Comparison of ENCODE assay signal across 22 cellular contexts in genomic region chr17:81948635-81949378, GRCh38. TPM values are rescaled to one million over a fixed set of nuclear protein-coding genes. Genes with fewer than 3 reads are reported as not detected.
A peak's percentile ranks its signal among the peaks of the same experiment; 100 is the strongest.
DNase-seq lines count a peak whose midpoint lies in the region; ATAC-seq, FAIRE-seq and TF ChIP-seq lines count a peak whose summit lies in the region.
"Had no signal": no experiment of that assay in that cellular context is flagged by ENCODE, and none has a peak within 500 bp of the region (broad histone marks: within the 10 kb centered on the region; RNA-seq: fewer than 3 reads in every experiment).

No MANE protein-coding gene starts in this region.

- H3K9me3 ChIP-seq in heart left ventricle (no peaks in the 10 kb centered on the region), right atrium auricular region (no peaks in the 10 kb centered on the region), RWPE2 (ENCODE audit: severe bottlenecking) (no peaks in the 10 kb centered on the region), psoas muscle (no peaks in the 10 kb centered on the region)
- H3K9me3 ChIP-seq: BLaER1 treated with 17β-estradiol and CSF1 and Interleukin-3, amounts not matched to agents 10 nM and 100 nM; HAP-1; SJCRH30 had no signal

- ATAC-seq in heart left ventricle (peak in 3 of 4 donors; percentile 9 to 17 (median 15)), RWPE2 (ENCODE audit: low read depth) (no peak), psoas muscle (no peak), GM21619 (IDR thresholded peaks at IDR 0.05; ENCODE audit: unreplicated experiment) (no peak)
- ATAC-seq: CD8-positive, alpha-beta T cell; PC-3 had no signal

- H3K36me3 ChIP-seq in heart left ventricle (no peaks in the 10 kb centered on the region), right atrium auricular region (no peaks in the 10 kb centered on the region), RWPE2 (ENCODE audit: low read depth) (no peaks in the 10 kb centered on the region), psoas muscle (ENCODE audit: insufficient read depth in 1 of 2, low read depth in 1 of 2) (no peaks in the 10 kb centered on the region)
- H3K36me3 ChIP-seq: BLaER1 treated with 17β-estradiol and CSF1 and Interleukin-3, amounts not matched to agents 10 nM and 100 nM; HAP-1; SJCRH30 had no signal

- H3K4me3 ChIP-seq in heart left ventricle (no peak overlapping the region), right atrium auricular region (no peak overlapping the region), RWPE2 (ENCODE audit: severe bottlenecking) (no peak overlapping the region), psoas muscle (no peak overlapping the region)
- H3K4me3 ChIP-seq: BLaER1 treated with 17β-estradiol and CSF1 and Interleukin-3, amounts not matched to agents 10 nM and 100 nM; HAP-1; SJCRH30 had no signal

- 77 to 81% (median 80%) methylated on average over 11 to 17 of the region's 17 CpGs for WGBS in heart left ventricle, 4 donors
- WGBS in psoas muscle, 3 donors = 78 to 82% (median 80%) methylated on average over 16 to 17 of the region's 17 CpGs

- no peak for FAIRE-seq in H54 (lab: Jason Lieb, UNC)
- FAIRE-seq: D721Med had no signal

- no peak overlapping the region for H3K27ac ChIP-seq in heart left ventricle
- H3K27ac ChIP-seq in right atrium auricular region = no peak overlapping the region
- H3K27ac ChIP-seq in RWPE2 (ENCODE audit: poor library complexity, severe bottlenecking) = no peak overlapping the region
- H3K27ac ChIP-seq in psoas muscle = peak overlapping the region; percentile 43
- H3K27ac ChIP-seq: BLaER1 treated with 17β-estradiol and CSF1 and Interleukin-3, amounts not matched to agents 10 nM and 100 nM; HL-60; SJCRH30 had no signal

- DNase-seq in heart left ventricle (peak in 1 of 5 donors; percentile 44), right atrium auricular region (ENCODE audit: low spot score) (no peak), RWPE2 (ENCODE audit: low spot score) (peak; percentile 61), psoas muscle (no peak), iPS-NIHi11 (ENCODE audit: low spot score) (no peak), H54 (ENCODE audit: insufficient read length, low spot score) (no peak)
- DNase-seq: CD8-positive, alpha-beta T cell; DND-41; NCI-H1092 treated with DMSO at 0.1 percent for 48 hours; NCI-H146; NCI-H2029 treated with DMSO at 0.1 percent for 48 hours; PC-3; RPMI8226 had no signal

- intact Hi-C loops in heart left ventricle (cut with DNase I) (no loop called here), psoas muscle (cut with DNase I) (no loop called here)

- H3K27me3 ChIP-seq in heart left ventricle (peaks cover 0 to 7% (median 0%) of the 10 kb centered on the region in 9 donors), right atrium auricular region (no peaks in the 10 kb centered on the region), RWPE2 (ENCODE audit: insufficient read depth, poor library complexity, severe bottlenecking) (no peaks in the 10 kb centered on the region), psoas muscle (ENCODE audit: insufficient read depth in 3 of 3, low read length in 2 of 3) (no peaks in the 10 kb centered on the region)
- H3K27me3 ChIP-seq: BLaER1 treated with 17β-estradiol and CSF1 and Interleukin-3, amounts not matched to agents 10 nM and 100 nM had no signal

- H3K4me1 ChIP-seq in heart left ventricle = no peaks in the 10 kb centered on the region
- H3K4me1 ChIP-seq in right atrium auricular region = no peaks in the 10 kb centered on the region
- no peaks in the 10 kb centered on the region for H3K4me1 ChIP-seq in RWPE2 (ENCODE audit: insufficient read depth, poor library complexity, severe bottlenecking)
- H3K4me1 ChIP-seq in psoas muscle = peaks cover 7% of the 10 kb centered on the region
- H3K4me1 ChIP-seq: HAP-1 had no signal

- TF ChIP-seq POLR2A in heart left ventricle (IDR thresholded peaks at IDR 0.05) (no peak), H54 (IDR thresholded peaks at IDR 0.05; ENCODE audit: low read depth, low read length) (no peak)

- TF ChIP-seq CTCF in heart left ventricle (IDR thresholded peaks at IDR 0.05) (no peak), right atrium auricular region (IDR thresholded peaks at IDR 0.05) (no peak), RWPE2 (IDR thresholded peaks at IDR 0.05; ENCODE audit: poor library complexity, severe bottlenecking) (no peak), psoas muscle (IDR thresholded peaks at IDR 0.05) (no peak)

RNA-seq across cellular contexts. Expression of gene MYADML2, which starts 1.8 kb away (rescaled TPM):
- total RNA-seq in heart left ventricle = 10 to 100 TPM in 1 of 9 donors, 1 to 10 TPM in 7, under 1 TPM in 1; 0.31 to 11.2 (median 3.9) TPM
- polyA plus RNA-seq in heart left ventricle = 1 to 10 TPM in 1 of 2 donors, under 1 TPM in 1; 0.19 to 7.4 TPM
- 1 to 10 TPM in 1 of 2 donors, under 1 TPM in 1; 0.55 to 1.4 TPM for total RNA-seq in right atrium auricular region
- 10 to 100 TPM in 3 of 4 donors, 1 to 10 TPM in 1; 9.7 to 58.0 (median 13.4) TPM for total RNA-seq in psoas muscle
- 10 to 100 TPM in 1 of 3 donors, 1 to 10 TPM in 1, under 1 TPM in 1; 0.47 to 95.8 (median 9.1) TPM for polyA plus RNA-seq in psoas muscle
- total RNA-seq: A673; CD8-positive, alpha-beta T cell; G401; NCI-H460; PC-3 had no signal

RNA-seq across cellular contexts. Expression of gene PYCR1, which starts 11.7 kb away (rescaled TPM):
- total RNA-seq in heart left ventricle = 10 to 100 TPM in 2 of 9 donors, 1 to 10 TPM in 7; 1.8 to 12.2 (median 5.4) TPM
- polyA plus RNA-seq in heart left ventricle = 10 to 100 TPM in 1 of 2 donors, 1 to 10 TPM in 1; 3.4 to 30.7 TPM
- total RNA-seq in right atrium auricular region = 10 to 100 TPM in 1 of 2 donors, 1 to 10 TPM in 1; 8.3 to 10.2 TPM
- 10 to 100 TPM in 2 of 4 donors, 1 to 10 TPM in 2; 5.4 to 12.5 (median 9.5) TPM for total RNA-seq in psoas muscle
- 10 to 100 TPM in 2 of 3 donors, 1 to 10 TPM in 1; 8.3 to 23.2 (median 15.2) TPM for polyA plus RNA-seq in psoas muscle

RNA-seq across cellular contexts. Expression of gene NOTUM, which starts 12.2 kb away (rescaled TPM):
- total RNA-seq in heart left ventricle (1 to 10 TPM in 2 of 9 donors, under 1 TPM in 4, not detected in 3; 0.25 to 1.6 (median 0.54) TPM), right atrium auricular region (under 1 TPM in 1 of 2 donors, not detected in 1; 0.35 TPM), psoas muscle (1 to 10 TPM in 3 of 4 donors, under 1 TPM in 1; 0.92 to 1.9 (median 1.5) TPM)
- polyA plus RNA-seq in heart left ventricle (under 1 TPM; 0.53 to 0.80 TPM), psoas muscle (under 1 TPM; 0.25 to 0.48 (median 0.44) TPM)
- total RNA-seq: A673; CD8-positive, alpha-beta T cell; PC-3 had no signal

RNA-seq across cellular contexts. Expression of gene MAFG, which starts 21.3 kb away (rescaled TPM):
- total RNA-seq in heart left ventricle (10 to 100 TPM; 14.3 to 30.5 (median 18.0) TPM), right atrium auricular region (10 to 100 TPM; 21.8 to 26.5 TPM), psoas muscle (10 to 100 TPM; 43.1 to 74.2 (median 53.7) TPM)
- polyA plus RNA-seq in heart left ventricle (10 to 100 TPM; 10.2 to 23.6 TPM), psoas muscle (10 to 100 TPM; 21.6 to 73.7 (median 26.6) TPM)

RNA-seq across cellular contexts. Expression of gene ASPSCR1, which starts 28.6 kb away (rescaled TPM):
- total RNA-seq in heart left ventricle = 10 to 100 TPM; 15.1 to 27.8 (median 22.5) TPM
- 10 to 100 TPM; 39.2 to 43.6 TPM for polyA plus RNA-seq in heart left ventricle
- 10 to 100 TPM; 14.1 to 18.8 TPM for total RNA-seq in right atrium auricular region
- 10 to 100 TPM; 27.7 to 37.4 (median 35.0) TPM for total RNA-seq in psoas muscle
- polyA plus RNA-seq in psoas muscle = 10 to 100 TPM; 27.9 to 33.1 (median 33.0) TPM

Comparison
In these comparisons a context has a peak if more than half of its experiments do, and no peak if none do; other contexts are left out.
1. ATAC-seq: peak in heart left ventricle (3 of 4); none in RWPE2 (single experiment), psoas muscle (0 of 4) and GM21619 (single experiment).